ENCODE assay signal across 1 cellular context in genomic region chr12:6067152-6067916, GRCh38.
A peak's percentile ranks its signal among the peaks of the same experiment; 100 is the strongest.
TF ChIP-seq lines count a peak whose summit lies in the region.

No MANE protein-coding gene starts in this region.

TF ChIP-seq in HEK293, 187 proteins besides CTCF, POLR2A, EP300 and RAD21 (continued from another document):
- TF ChIP-seq HIC1 (tag by site-specific recombination; IDR thresholded peaks at IDR 0.05) (no peak), MZF1 (tag by site-specific recombination; IDR thresholded peaks at IDR 0.05; ENCODE audit: borderline replicate concordance) (no peak), ZNF529 (tag by site-specific recombination; IDR thresholded peaks at IDR 0.05; ENCODE audit: insufficient replicate concordance) (no peak), ZNF530 (tag by site-specific recombination; IDR thresholded peaks at IDR 0.05; ENCODE audit: low read depth) (no peak), ZNF626 (tag by site-specific recombination; IDR thresholded peaks at IDR 0.05) (no peak), ZNF140 (tag by site-specific recombination; IDR thresholded peaks at IDR 0.05) (no peak), GLIS2 (tag by site-specific recombination; IDR thresholded peaks at IDR 0.05) (no peak), ZNF239 (tag by site-specific recombination; IDR thresholded peaks at IDR 0.05) (no peak), ZNF174 (tag by site-specific recombination; IDR thresholded peaks at IDR 0.05) (no peak), ZNF580 (tag by site-specific recombination; IDR thresholded peaks at IDR 0.05) (no peak), ZNF76 (tag by site-specific recombination; IDR thresholded peaks at IDR 0.05; ENCODE audit: borderline replicate concordance, low read depth) (no peak), ZNF155 (tag by site-specific recombination; IDR thresholded peaks at IDR 0.05) (no peak), ZNF843 (tag by site-specific recombination; IDR thresholded peaks at IDR 0.05) (no peak), SCRT2 (tag by site-specific recombination; IDR thresholded peaks at IDR 0.05) (peak; percentile 66), ZNF677 (tag by site-specific recombination; IDR thresholded peaks at IDR 0.05) (no peak), ZBTB21 (tag by site-specific recombination; IDR thresholded peaks at IDR 0.05) (no peak)
TF ChIP-seq in HEK293: peak in this region for 5.
